16 cellular contexts compared by ENCODE assay signal in the genomic region with DNA sequence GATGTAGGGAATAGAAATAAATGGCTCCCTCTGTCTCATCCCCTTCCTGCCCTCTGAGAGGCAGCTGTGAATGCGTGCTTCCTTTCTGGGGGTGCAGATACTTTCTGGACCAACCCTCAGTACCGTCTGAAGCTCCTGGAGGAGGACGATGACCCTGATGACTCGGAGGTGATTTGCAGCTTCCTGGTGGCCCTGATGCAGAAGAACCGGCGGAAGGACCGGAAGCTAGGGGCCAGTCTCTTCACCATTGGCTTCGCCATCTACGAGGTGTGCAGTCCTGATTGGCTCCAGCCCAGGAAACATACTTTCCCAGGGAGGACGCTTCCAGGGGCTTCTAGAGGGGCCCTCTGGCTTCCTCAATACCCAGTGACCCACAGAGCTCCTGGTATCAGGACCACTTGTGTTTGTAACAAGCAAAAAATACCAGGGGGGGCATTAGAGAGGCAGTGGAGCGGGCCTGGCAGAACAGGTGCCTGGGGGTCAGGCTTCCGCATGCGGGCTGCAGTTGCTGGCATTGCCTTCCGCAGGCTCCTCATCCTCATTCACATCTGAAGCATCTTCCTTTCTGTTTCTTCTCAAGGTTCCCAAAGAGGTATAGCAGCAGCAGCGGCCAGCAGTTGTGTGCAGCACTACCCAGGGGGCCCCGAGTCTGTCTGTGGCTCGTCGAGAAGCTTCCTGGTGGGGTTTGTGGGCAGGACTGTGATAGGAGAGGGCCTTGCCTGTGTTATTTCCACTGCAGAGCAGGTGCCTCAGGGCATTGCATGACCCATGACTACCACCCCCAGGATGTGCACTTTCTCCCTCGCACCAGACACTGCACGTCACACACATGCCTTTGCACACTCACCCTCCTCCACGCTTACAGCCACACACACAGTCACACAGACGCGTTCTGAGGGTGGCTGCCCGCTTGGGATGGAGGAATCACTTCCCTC. TPM values are rescaled to one million over a fixed set of nuclear protein-coding genes. Genes with fewer than 3 reads are reported as not detected.
A peak's percentile ranks its signal among the peaks of the same experiment; 100 is the strongest.
DNase-seq lines count a peak whose midpoint lies in the region; ATAC-seq and TF ChIP-seq lines count a peak whose summit lies in the region.
"Had no signal": no experiment of that assay in that cellular context is flagged by ENCODE, and none has a peak within 500 bp of the region (broad histone marks: within the 10 kb centered on the region; RNA-seq: fewer than 3 reads in every experiment).

No MANE protein-coding gene starts in this region.

- DNase-seq in GM13977 (ENCODE audit: low spot score) (peak; percentile 56), activated B cell treated with CpG ODN at 0.5 μM for 24 hours (no peak), memory B cell (ENCODE audit: low spot score in 2 of 2) (no peak), HAP-1 (ENCODE audit: low spot score in 2 of 2) (no peak), iPS-NIHi11 (ENCODE audit: low spot score) (no peak)
- DNase-seq in stimulated activated naive CD4-positive, alpha-beta T cell treated with Interleukin-2 at 50 U/mL for 16 hours (lab: John Stamatoyannopoulos, UW), result no peak
- DNase-seq: activated effector memory CD4-positive, alpha-beta T cell treated with Interleukin-2 at 50 U/mL for 16 hours; CD4-positive, alpha-beta T cell; mucosa of descending colon; NCI-H1048; NCI-H510A; stimulated activated CD4-positive, alpha-beta T cell treated with anti-CD3 and anti-CD28 coated beads, Interleukin-2, amount 100 ng/mL, for 48 hours had no signal

- intact Hi-C loops in activated B cell treated with CpG ODN at 0.5 μM for 24 hours (cut with micrococcal nuclease), result no loop called here

- H3K36me3 ChIP-seq in BLaER1 treated with 17β-estradiol and CSF1 and Interleukin-3, amounts not matched to agents 10 nM and 100 nM, result peaks cover 0 to 7% (median 0%) of the 10 kb centered on the region in 11 experiments; a peak in 5 of 22 replicates
- H3K36me3 ChIP-seq in HAP-1 (replicated peaks), result no peaks in the 10 kb centered on the region

- H3K4me3 ChIP-seq in BLaER1 treated with 17β-estradiol and CSF1 and Interleukin-3, amounts not matched to agents 10 nM and 100 nM, result peak overlapping the region; percentile 34 to 58 (median 52)
- H3K4me3 ChIP-seq in HAP-1, result no peak overlapping the region
- H3K4me3 ChIP-seq: GM23338, mucosa of descending colon had no signal

- in situ Hi-C loops in GM13977 (cut with MboI; ENCODE audit: low pct_unique_long_range_greater_than_20kb, low sequenced_read_pairs, unreplicated experiment), result no loop called here
- in situ Hi-C loops in HAP-1 (cut with MboI; ENCODE audit: low sequenced_read_pairs), result no loop called here

- H3K9me3 Mint-ChIP-seq in activated B cell treated with CpG ODN at 0.5 μM for 24 hours, result no peaks in the 10 kb centered on the region
- no peaks in the 10 kb centered on the region for H3K9me3 Mint-ChIP-seq in memory B cell
- H3K9me3 Mint-ChIP-seq: CD4-positive, alpha-beta T cell; GM23338 had no signal

- no peaks in the 10 kb centered on the region for H3K27me3 ChIP-seq in BLaER1 treated with 17β-estradiol and CSF1 and Interleukin-3, amounts not matched to agents 10 nM and 100 nM
- H3K27me3 ChIP-seq in HAP-1 (ENCODE audit: low read depth), result no peaks in the 10 kb centered on the region

- no peak for TF ChIP-seq CTCF in GM13977 (IDR thresholded peaks at IDR 0.05; ENCODE audit: extremely low read depth, insufficient read depth, missing control alignments)
- TF ChIP-seq CTCF in activated B cell treated with CpG ODN at 0.5 μM for 24 hours (IDR thresholded peaks at IDR 0.05), result no peak

- peak; percentile 28 for ATAC-seq in activated B cell treated with CpG ODN at 0.5 μM for 24 hours (ENCODE audit: low read depth)
- no peak for ATAC-seq in memory B cell (ENCODE audit: low read depth)
- no peak for ATAC-seq in GM19035 (IDR thresholded peaks at IDR 0.05; ENCODE audit: unreplicated experiment)
- ATAC-seq: GM23338, mucosa of descending colon had no signal

- H4K20me1 ChIP-seq in BLaER1 treated with 17β-estradiol and CSF1 and Interleukin-3, amounts not matched to agents 10 nM and 100 nM, result no peaks in the 10 kb centered on the region

- H3K9ac ChIP-seq in BLaER1 treated with 17β-estradiol and CSF1 and Interleukin-3, amounts not matched to agents 10 nM and 100 nM, result peak overlapping the region in 10 of 11 experiments; percentile 38 to 69 (median 62); a peak in 19 of 22 replicates

- H3K27ac ChIP-seq in BLaER1 treated with 17β-estradiol and CSF1 and Interleukin-3, amounts not matched to agents 10 nM and 100 nM, result peak overlapping the region; percentile 21 to 83 (median 77); a peak in 21 of 22 replicates
- H3K27ac ChIP-seq: RWPE1 had no signal

- H3K9me3 ChIP-seq in BLaER1 treated with 17β-estradiol and CSF1 and Interleukin-3, amounts not matched to agents 10 nM and 100 nM (replicated peaks in 1 of 11), result peaks cover 0 to 4% (median 0%) of the 10 kb centered on the region in 11 experiments; a peak in 1 of 22 replicates
- H3K9me3 ChIP-seq in HAP-1, result no peaks in the 10 kb centered on the region
- H3K9me3 ChIP-seq: mucosa of descending colon had no signal

- CTCF ChIA-PET in activated B cell treated with CpG ODN at 0.5 μM for 24 hours (lab: Charles Lee), result no interaction called here

- no peaks in the 10 kb centered on the region for H3K27me3 Mint-ChIP-seq in activated B cell treated with CpG ODN at 0.5 μM for 24 hours
- H3K27me3 Mint-ChIP-seq in memory B cell, result no peaks in the 10 kb centered on the region
- H3K27me3 Mint-ChIP-seq: CD4-positive, alpha-beta T cell had no signal

- H3K4me3 Mint-ChIP-seq in activated B cell treated with CpG ODN at 0.5 μM for 24 hours (no peak overlapping the region), memory B cell (no peak overlapping the region)
- H3K4me3 Mint-ChIP-seq: CD4-positive, alpha-beta T cell; GM23338 had no signal

- H3K4me1 ChIP-seq in BLaER1 treated with 17β-estradiol and CSF1 and Interleukin-3, amounts not matched to agents 10 nM and 100 nM, result peaks cover 37 to 58% (median 53%) of the 10 kb centered on the region in 10 experiments
- no peaks in the 10 kb centered on the region for H3K4me1 ChIP-seq in HAP-1

- H3K27ac Mint-ChIP-seq in activated B cell treated with CpG ODN at 0.5 μM for 24 hours (no peak overlapping the region), memory B cell (peak overlapping the region; percentile 53)
- H3K27ac Mint-ChIP-seq: CD4-positive, alpha-beta T cell; GM23338 had no signal

- POLR2A ChIA-PET in activated B cell treated with CpG ODN at 0.5 μM for 24 hours (lab: Charles Lee), result no interaction called here

- H3K4me1 Mint-ChIP-seq in activated B cell treated with CpG ODN at 0.5 μM for 24 hours (peaks cover 6% of the 10 kb centered on the region), memory B cell (peaks cover 7% of the 10 kb centered on the region)
- H3K4me1 Mint-ChIP-seq: GM23338 had no signal

- peak overlapping the region; percentile 77 to 93 (median 90) for H3K4me2 ChIP-seq in BLaER1 treated with 17β-estradiol and CSF1 and Interleukin-3, amounts not matched to agents 10 nM and 100 nM
- H3K4me2 ChIP-seq: GM23338 had no signal

- H3K36me3 Mint-ChIP-seq in activated B cell treated with CpG ODN at 0.5 μM for 24 hours (ENCODE audit: low read depth) (peaks cover 59% of the 10 kb centered on the region), memory B cell (peaks cover 40% of the 10 kb centered on the region)

RNA-seq across cellular contexts. Expression of gene CAPN3, which starts 42.5 kb away (rescaled TPM):
- total RNA-seq in activated B cell treated with CpG ODN at 0.5 μM for 24 hours, result 17.9 and 23.8 TPM in 2 replicates
